Comparison of ENCODE assay signal across 1 cellular context in genomic region chr20:32536861-32537656, GRCh38.
TF ChIP-seq lines count a peak whose summit lies in the region.

No MANE protein-coding gene starts in this region.

TF ChIP-seq in endothelial cell of umbilical vein, 7 proteins besides CTCF, POLR2A, EP300 and RAD21 (continued from another document):
- TF ChIP-seq MAX (IDR thresholded peaks at IDR 0.05; ENCODE audit: insufficient read depth, insufficient read length) (no peak), MYC (IDR thresholded peaks at IDR 0.05; ENCODE audit: low read depth, low read length) (no peak)
